24 cellular contexts compared by ENCODE assay signal in genomic region chr2:196712867-196713266, GRCh38.
"Had no signal": no experiment of that assay in that cellular context is flagged by ENCODE, and none has a peak within 500 bp of the region (broad histone marks: within the 10 kb centered on the region; RNA-seq: fewer than 3 reads in every experiment).

No MANE protein-coding gene starts in this region.

- H3K27ac ChIP-seq: dorsolateral prefrontal cortex, gastrocnemius medialis, heart left ventricle, hepatocyte, left lung, neural progenitor cell, parathyroid adenoma, right lobe of liver, suprapubic skin, vagina had no signal

- H3K27me3 ChIP-seq: dorsolateral prefrontal cortex, gastrocnemius medialis, heart left ventricle, hepatocyte, left lung, neural progenitor cell, right lobe of liver, suprapubic skin, vagina had no signal

- DNase-seq: dorsolateral prefrontal cortex; effector CD4-positive, alpha-beta T cell; gastrocnemius medialis; heart left ventricle; kidney; left cardiac atrium; left lung; mesenchymal stem cell; mucosa of descending colon; naive B cell; right lobe of liver; small intestine; stimulated activated CD4-positive, alpha-beta T cell treated with anti-CD3 and anti-CD28 coated beads, Interleukin-15, amount 100 ng/mL, for 24 hours; stimulated activated CD4-positive, alpha-beta T cell treated with anti-CD3 and anti-CD28 coated beads, Interleukin-4, amount 100 ng/mL, for 1 hour; stimulated activated CD8-positive, alpha-beta memory T cell treated with anti-CD3 and anti-CD28 coated beads, Interleukin-4, amount 100 ng/mL, for 48 hours; stimulated activated naive CD4-positive, alpha-beta T cell; stimulated activated naive CD8-positive, alpha-beta T cell treated with anti-CD3 and anti-CD28 coated beads, Interleukin-15, amount 100 ng/mL, for 72 hours; trophoblast cell had no signal

- ATAC-seq: gastrocnemius medialis; heart left ventricle; left cardiac atrium; left lung; mucosa of descending colon; natural killer cell treated with Interleukin-12 subunit alpha and Interleukin-12 subunit beta and Interleukin-15 and Interleukin-18, amount 100 ng/mL, for 72 hours; right lobe of liver; stimulated activated naive CD8-positive, alpha-beta T cell treated with anti-CD3 and anti-CD28 coated beads, Interleukin-15, amount 100 ng/mL, for 72 hours had no signal

- H3K4me1 ChIP-seq: gastrocnemius medialis, heart left ventricle, left lung, neural progenitor cell, parathyroid adenoma, suprapubic skin, vagina had no signal
